Comparison of ENCODE assay signal across 8 cellular contexts in the genomic region with DNA sequence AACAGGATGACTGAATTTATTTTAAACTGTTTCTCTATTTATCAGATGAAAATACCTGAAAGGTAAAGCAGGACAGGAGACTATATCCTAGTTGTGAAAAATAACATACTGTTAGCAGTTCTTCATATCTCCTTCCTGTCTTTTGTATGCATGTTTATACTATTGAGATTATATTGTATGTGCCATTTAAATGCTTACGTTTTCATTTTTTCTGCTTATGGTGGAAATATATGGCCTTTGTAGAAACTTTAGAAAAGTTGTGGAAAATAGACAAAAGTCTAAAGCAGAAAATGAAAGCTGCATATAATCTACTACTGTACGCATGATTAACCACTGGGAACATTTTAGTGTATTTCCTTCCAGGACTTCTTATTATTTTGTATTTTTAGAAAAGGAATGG. TPM values are rescaled to one million over a fixed set of nuclear protein-coding genes. Genes with fewer than 3 reads are reported as not detected.
DNase-seq lines count a peak whose midpoint lies in the region; TF ChIP-seq lines count a peak whose summit lies in the region.

No MANE protein-coding gene starts in this region.

- TF ChIP-seq CTCF in brain (conservative IDR thresholded peaks at IDR 0.05) = no peak
- TF ChIP-seq CTCF in type B pancreatic cell (conservative IDR thresholded peaks at IDR 0.05) = no peak

- no peak overlapping the region for H4K91ac ChIP-seq in mesenchymal stem cell (ENCODE audit: low read length)

- peak overlapping the region; percentile 92 for H3K9ac ChIP-seq in mesenchymal stem cell (ENCODE audit: low read length)

- no peak overlapping the region for H2BK12ac ChIP-seq in mesenchymal stem cell (ENCODE audit: low read length in 2 of 2)

- no peak overlapping the region for H3K4ac ChIP-seq in mesenchymal stem cell (ENCODE audit: low read depth in 1 of 2, low read length in 2 of 2)

- peaks cover 16 to 24% of the 10 kb centered on the region in 2 experiments for H3K27me3 ChIP-seq in mesenchymal stem cell (ENCODE audit: control insufficient read depth in 1 of 2, insufficient read depth in 1 of 2, low read length in 2 of 2)

- H2AK5ac ChIP-seq in mesenchymal stem cell (ENCODE audit: low read length, severe bottlenecking) = no peak overlapping the region

- DNase-seq in activated naive CD4-positive, alpha-beta T cell treated with anti-CD3 and anti-CD28 coated beads, Interleukin-2, amount 10 ng/mL, durations not matched to agents 7 days and 5 days = no peak
- no peak for DNase-seq in activated naive CD4-positive, alpha-beta T cell treated with Interleukin-2 at 50 U/mL for 16 hours
- DNase-seq in mesenchymal stem cell = no peak
- no peak for DNase-seq in type B pancreatic cell (ENCODE audit: extremely low spot score, unreplicated experiment)
- no peak for DNase-seq in SK-N-DZ (ENCODE audit: low spot score)
- DNase-seq in H4 (ENCODE audit: low spot score) = no peak
- DNase-seq in stimulated activated CD4-positive, alpha-beta T cell treated with anti-CD3 and anti-CD28 coated beads, Interleukin-4, amount 100 ng/mL, for 1 hour = no peak

- H2AFZ ChIP-seq in mesenchymal stem cell (ENCODE audit: low read depth, low read length) = no peak overlapping the region

- CTCF ChIA-PET in activated naive CD4-positive, alpha-beta T cell treated with anti-CD3 and anti-CD28 coated beads, Interleukin-2, amount 10 ng/mL, durations not matched to agents 7 days and 5 days (lab: Charles Lee) = interaction anchor here (1.2 kb wide), 1 partner anchor 188 kb away, joined by 5 read pairs; no protein-coding TSS in a partner anchor

- peaks cover 4% of the 10 kb centered on the region for H3K36me3 Mint-ChIP-seq in activated naive CD4-positive, alpha-beta T cell treated with anti-CD3 and anti-CD28 coated beads, Interleukin-2, amount 10 ng/mL, durations not matched to agents 7 days and 5 days
- H3K36me3 Mint-ChIP-seq in brain = no peaks in the 10 kb centered on the region
- no peaks in the 10 kb centered on the region for H3K36me3 Mint-ChIP-seq in type B pancreatic cell

- peak overlapping the region; percentile 10 for H3K4me2 ChIP-seq in mesenchymal stem cell (ENCODE audit: low read length, poor library complexity, severe bottlenecking)

- no peak overlapping the region for H3K27ac Mint-ChIP-seq in activated naive CD4-positive, alpha-beta T cell treated with anti-CD3 and anti-CD28 coated beads, Interleukin-2, amount 10 ng/mL, durations not matched to agents 7 days and 5 days
- peak overlapping the region; percentile 97 to 100 (median 99) for H3K27ac Mint-ChIP-seq in brain
- H3K27ac Mint-ChIP-seq in type B pancreatic cell = peak overlapping the region; percentile 98

- peaks cover 40% of the 10 kb centered on the region for H3K4me1 Mint-ChIP-seq in activated naive CD4-positive, alpha-beta T cell treated with anti-CD3 and anti-CD28 coated beads, Interleukin-2, amount 10 ng/mL, durations not matched to agents 7 days and 5 days
- H3K4me1 Mint-ChIP-seq in brain = peaks cover 46% of the 10 kb centered on the region
- H3K4me1 Mint-ChIP-seq in type B pancreatic cell (ENCODE audit: unreplicated experiment) = peaks cover 27% of the 10 kb centered on the region

- peaks cover 13% of the 10 kb centered on the region for H3K4me1 ChIP-seq in mesenchymal stem cell (ENCODE audit: control insufficient read depth, insufficient read depth, low read depth, low read length)

- H2BK120ac ChIP-seq in mesenchymal stem cell (ENCODE audit: low read depth, low read length) = no peak overlapping the region

- 67% methylated on average over 1 of the region's 2 CpGs for WGBS in mesenchymal stem cell

- no peak overlapping the region for H3K27ac ChIP-seq in mesenchymal stem cell (ENCODE audit: low read length, poor library complexity, severe bottlenecking)

- peak overlapping the region in 1 of 2 experiments; percentile 92 for H3K4me3 ChIP-seq in mesenchymal stem cell (ENCODE audit: insufficient read depth in 1 of 2, low read depth in 1 of 2, low read length in 2 of 2)

- H3K27me3 Mint-ChIP-seq in activated naive CD4-positive, alpha-beta T cell treated with anti-CD3 and anti-CD28 coated beads, Interleukin-2, amount 10 ng/mL, durations not matched to agents 7 days and 5 days = peaks cover 24% of the 10 kb centered on the region
- H3K27me3 Mint-ChIP-seq in brain (peaks cover 26% of the 10 kb centered on the region), type B pancreatic cell (peaks cover 15% of the 10 kb centered on the region)

- no peak overlapping the region for H4K8ac ChIP-seq in mesenchymal stem cell (ENCODE audit: low read length)

- no peak overlapping the region for H3K18ac ChIP-seq in mesenchymal stem cell (ENCODE audit: low read depth in 1 of 2, low read length in 2 of 2)

- no peak overlapping the region for H2BK5ac ChIP-seq in mesenchymal stem cell (ENCODE audit: low read depth, low read length, poor library complexity, severe bottlenecking)

- H3K14ac ChIP-seq in mesenchymal stem cell (ENCODE audit: low read length in 2 of 2) = no peak overlapping the region

- no peak overlapping the region for H3K23ac ChIP-seq in mesenchymal stem cell (ENCODE audit: low read length in 2 of 2)

- no peaks in the 10 kb centered on the region for H3K9me3 ChIP-seq in mesenchymal stem cell (ENCODE audit: control insufficient read depth, low read length)

- H3K9me3 Mint-ChIP-seq in activated naive CD4-positive, alpha-beta T cell treated with anti-CD3 and anti-CD28 coated beads, Interleukin-2, amount 10 ng/mL, durations not matched to agents 7 days and 5 days = no peaks in the 10 kb centered on the region
- H3K9me3 Mint-ChIP-seq in brain (no peaks in the 10 kb centered on the region), type B pancreatic cell (no peaks in the 10 kb centered on the region)

- H3K4me3 Mint-ChIP-seq in activated naive CD4-positive, alpha-beta T cell treated with anti-CD3 and anti-CD28 coated beads, Interleukin-2, amount 10 ng/mL, durations not matched to agents 7 days and 5 days = peak overlapping the region; percentile 98
- H3K4me3 Mint-ChIP-seq in brain (peak overlapping the region; percentile 98 to 100 (median 98)), type B pancreatic cell (peak overlapping the region; percentile 98)

- no peaks in the 10 kb centered on the region for H3K79me1 ChIP-seq in mesenchymal stem cell (replicated peaks; ENCODE audit: low read length, poor library complexity, severe bottlenecking)

- no peak overlapping the region for H2BK15ac ChIP-seq in mesenchymal stem cell (ENCODE audit: low read depth, poor library complexity, severe bottlenecking)

- no peaks in the 10 kb centered on the region for H3K36me3 ChIP-seq in mesenchymal stem cell (ENCODE audit: control insufficient read depth in 1 of 2, insufficient read depth in 2 of 2, low read depth in 1 of 2, low read length in 2 of 2)

RNA-seq across cellular contexts. Expression of gene PPM1L, which starts 2.1 kb away (rescaled TPM):
- 5.9 TPM for polyA plus RNA-seq in brain (ENCODE audit: insufficient read depth, low read depth, low replicate concordance)
- 0.95 TPM for polyA plus RNA-seq in mesenchymal stem cell (2013, experiment 1 of 2)
- polyA plus RNA-seq in mesenchymal stem cell (2013, experiment 2 of 2) = 0.81 TPM
- total RNA-seq in type B pancreatic cell (ENCODE audit: low replicate concordance) = 28.7 and 29.4 TPM in 2 replicates
- polyA plus RNA-seq in SK-N-DZ (2014; cell fraction: cytosol; rRNA removed) = 11.2 and 18.1 TPM in 2 replicates
- 8.3 and 10.3 TPM in 2 replicates for polyA plus RNA-seq in SK-N-DZ (2014; cell fraction: nucleus; rRNA removed)
- total RNA-seq in H4 (2014; rRNA removed; shearing (Covaris generic)) = 1.2 and 1.6 TPM in 2 replicates

Comparison
In these comparisons a context has a peak if more than half of its experiments do, and no peak if none do; other contexts are left out.
1. RNA of gene PPM1L, which starts 2.1 kb away (total RNA-seq): 28.7 to 29.4 TPM in type B pancreatic cell; 1.2 to 1.6 TPM in H4; every median in the first group is over 10 times any median in the second.
2. Peak in every context shown above with its lines, with median percentiles within 50 percentile points of each other: H3K4me3 Mint-ChIP-seq.